8 cellular contexts compared by ENCODE assay signal in the genomic region with DNA sequence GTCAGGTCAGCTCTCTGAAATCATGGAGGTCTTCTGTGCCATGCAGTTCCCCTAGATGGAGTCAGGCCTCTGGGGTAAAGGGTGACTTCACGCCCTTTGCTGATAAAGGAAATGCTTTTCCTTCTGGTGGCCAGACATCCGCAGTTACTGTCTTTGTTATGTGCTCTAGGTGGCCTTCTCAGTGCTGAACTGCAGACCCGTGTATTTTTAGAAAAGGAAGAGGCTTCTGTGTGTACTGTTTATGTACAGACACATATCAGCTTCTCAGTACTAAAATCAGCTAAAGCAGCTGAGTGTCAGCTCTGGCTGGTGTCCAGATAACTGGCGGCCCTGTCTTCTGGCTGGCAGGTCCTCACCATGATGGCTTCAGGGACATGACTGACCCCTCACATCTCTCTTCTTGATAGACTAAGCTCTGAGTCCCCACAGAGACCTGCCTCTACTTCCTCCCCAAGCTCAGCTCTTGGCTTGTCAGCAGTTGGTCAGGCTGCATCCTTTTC.
DNase-seq lines count a peak whose midpoint lies in the region; ATAC-seq and TF ChIP-seq lines count a peak whose summit lies in the region.

No MANE protein-coding gene starts in this region.

- no peak for DNase-seq in neural progenitor cell (ENCODE audit: low spot score)
- DNase-seq in glomerular visceral epithelial cell (ENCODE audit: extremely low spot score): no peak
- no peak for DNase-seq in GM19238 (ENCODE audit: insufficient read length, low spot score)
- no peak for DNase-seq in stimulated activated CD4-positive, alpha-beta T cell treated with anti-CD3 and anti-CD28 coated beads, Interleukin-4, amount 100 ng/mL, for 4 hours
- no peak for DNase-seq in NK-92 (lab: John Stamatoyannopoulos, UW; ENCODE audit: unreplicated experiment)

- peaks cover 5% of the 10 kb centered on the region for H3F3A ChIP-seq in neural progenitor cell (ENCODE audit: low read depth)

- H3K9ac ChIP-seq in neural progenitor cell: no peak overlapping the region

- no peaks in the 10 kb centered on the region for H3K9me3 Mint-ChIP-seq in brain
- H3K9me3 Mint-ChIP-seq in neural progenitor cell: no peaks in the 10 kb centered on the region

- TF ChIP-seq CTCF in brain (conservative IDR thresholded peaks at IDR 0.05) (no peak), neural progenitor cell (IDR thresholded peaks at IDR 0.05) (no peak)

- H3K36me3 Mint-ChIP-seq in brain (no peaks in the 10 kb centered on the region), neural progenitor cell (no peaks in the 10 kb centered on the region)

- H3K4me2 ChIP-seq in neural progenitor cell: no peak overlapping the region

- no peaks in the 10 kb centered on the region for H3K36me3 ChIP-seq in neural progenitor cell

- H3K27ac ChIP-seq in neural progenitor cell: no peak overlapping the region

- H3K79me2 ChIP-seq in neural progenitor cell (ENCODE audit: low read depth): no peaks in the 10 kb centered on the region

- H3K4me3 Mint-ChIP-seq in brain: no peak overlapping the region
- H3K4me3 Mint-ChIP-seq in neural progenitor cell: no peak overlapping the region

- peaks cover 7% of the 10 kb centered on the region for H3K4me1 ChIP-seq in neural progenitor cell

- ATAC-seq in GM21381 (IDR thresholded peaks at IDR 0.05; ENCODE audit: unreplicated experiment) (peak; percentile 40), HG03469 (IDR thresholded peaks at IDR 0.05; ENCODE audit: unreplicated experiment) (peak; percentile 19)

- no peak overlapping the region for H2AFZ ChIP-seq in neural progenitor cell (replicated peaks)

- no peaks in the 10 kb centered on the region for H4K20me1 ChIP-seq in neural progenitor cell (ENCODE audit: low read depth)

- H3K4me3 ChIP-seq in neural progenitor cell: no peak overlapping the region

- peaks cover 52% of the 10 kb centered on the region for H3K4me1 Mint-ChIP-seq in brain
- H3K4me1 Mint-ChIP-seq in neural progenitor cell: peaks cover 28% of the 10 kb centered on the region

- H3K27me3 ChIP-seq in neural progenitor cell: no peaks in the 10 kb centered on the region

- H3K27ac Mint-ChIP-seq in brain (peak overlapping the region in 3 of 5 experiments; percentile 19 to 52 (median 49)), neural progenitor cell (peak overlapping the region; percentile 9)

- H3K27me3 Mint-ChIP-seq in brain (peaks cover 3% of the 10 kb centered on the region), neural progenitor cell (ENCODE audit: insufficient read depth, low read depth) (peaks cover 6% of the 10 kb centered on the region)

- H3K9me3 ChIP-seq in neural progenitor cell (ENCODE audit: low read depth): no peaks in the 10 kb centered on the region
